In the genomic region with DNA sequence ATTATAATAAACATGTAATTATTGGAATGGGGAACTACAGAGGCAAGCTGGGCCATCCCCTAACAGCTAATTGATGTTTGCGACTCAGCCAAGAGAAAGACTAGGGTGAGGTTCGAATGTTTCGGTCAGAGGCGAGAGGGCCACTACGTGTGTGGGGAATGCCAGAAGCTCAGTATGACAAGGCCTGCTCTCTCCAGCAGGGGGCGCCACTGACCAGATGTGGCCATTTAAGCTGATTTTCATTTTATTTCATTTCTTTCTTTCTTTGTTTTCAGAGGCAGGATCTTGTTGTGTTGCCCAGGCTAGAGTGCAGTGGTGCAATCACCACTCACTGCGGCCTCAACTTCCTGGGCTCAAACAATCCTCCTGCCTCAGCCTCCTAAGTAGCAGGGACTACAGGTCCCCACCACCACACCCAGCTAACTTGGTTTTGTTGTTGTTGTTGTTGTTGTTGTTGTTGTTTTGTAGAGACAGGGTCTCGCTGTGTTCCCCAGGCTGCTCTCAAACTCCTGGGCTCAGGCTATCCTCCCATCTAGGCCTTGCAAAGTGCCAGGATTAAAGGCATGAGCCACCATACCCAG, we compare ENCODE assay signal across 1 cellular context.
A peak's percentile ranks its signal among the peaks of the same experiment; 100 is the strongest.
TF ChIP-seq lines count a peak whose summit lies in the region.

No MANE protein-coding gene starts in this region.

TF ChIP-seq in K562, 482 proteins besides CTCF, POLR2A, EP300 and RAD21 (continued from another document):
- TF ChIP-seq, protein P1, sequence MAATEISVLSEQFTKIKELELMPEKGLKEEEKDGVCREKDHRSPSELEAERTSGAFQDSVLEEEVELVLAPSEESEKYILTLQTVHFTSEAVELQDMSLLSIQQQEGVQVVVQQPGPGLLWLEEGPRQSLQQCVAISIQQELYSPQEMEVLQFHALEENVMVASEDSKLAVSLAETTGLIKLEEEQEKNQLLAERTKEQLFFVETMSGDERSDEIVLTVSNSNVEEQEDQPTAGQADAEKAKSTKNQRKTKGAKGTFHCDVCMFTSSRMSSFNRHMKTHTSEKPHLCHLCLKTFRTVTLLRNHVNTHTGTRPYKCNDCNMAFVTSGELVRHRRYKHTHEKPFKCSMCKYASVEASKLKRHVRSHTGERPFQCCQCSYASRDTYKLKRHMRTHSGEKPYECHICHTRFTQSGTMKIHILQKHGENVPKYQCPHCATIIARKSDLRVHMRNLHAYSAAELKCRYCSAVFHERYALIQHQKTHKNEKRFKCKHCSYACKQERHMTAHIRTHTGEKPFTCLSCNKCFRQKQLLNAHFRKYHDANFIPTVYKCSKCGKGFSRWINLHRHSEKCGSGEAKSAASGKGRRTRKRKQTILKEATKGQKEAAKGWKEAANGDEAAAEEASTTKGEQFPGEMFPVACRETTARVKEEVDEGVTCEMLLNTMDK (IDR thresholded peaks at IDR 0.05; ENCODE audit: borderline replicate concordance, insufficient read depth, low read depth, low read length, poor library complexity, severe bottlenecking) = peak; percentile 84
- TF ChIP-seq MECOM (CRISPR knock-in tag; IDR thresholded peaks at IDR 0.05) = no peak
- 0 out of 2 replicates have a peak, but pooled peaks have one; percentile 30 for TF ChIP-seq ADNP (tag; IDR thresholded peaks at IDR 0.05)
- 0 out of 2 replicates have a peak, but pooled peaks have one; percentile 33 for TF ChIP-seq CREM (IDR thresholded peaks at IDR 0.05; ENCODE audit: low read depth)
- peak; percentile 71; the same call in 1 of the 2 replicates for TF ChIP-seq CBX1 (IDR thresholded peaks at IDR 0.05; ENCODE audit: low read depth)
